In genomic region chr3:49689046-49689886, GRCh38 we compare ENCODE assay signal across 8 cellular contexts. TPM values are rescaled to one million over a fixed set of nuclear protein-coding genes. Genes with fewer than 3 reads are reported as not detected.
A peak's percentile ranks its signal among the peaks of the same experiment; 100 is the strongest.
DNase-seq lines count a peak whose midpoint lies in the region; ATAC-seq and TF ChIP-seq lines count a peak whose summit lies in the region.

TSS of gene MST1 (minus strand) at chr3:49689474. CDS start at chr3:49688691, 783 bp downstream.
TSS of gene RNF123 (plus strand) at chr3:49689557. CDS start at chr3:49691166, 1,609 bp downstream.

- intact Hi-C loops in heart left ventricle (cut with DNase I): no loop called here
- intact Hi-C loops in uterus (cut with DNase I; ENCODE audit: low total_unique reads): no loop called here

- H3K27me3 ChIP-seq in heart left ventricle (no peaks in the 10 kb centered on the region), uterus (no peaks in the 10 kb centered on the region)

- CTCF ChIA-PET in HEK293T (lab: Yijun Ruan, JAX): no interaction called here

- H3K4me1 Mint-ChIP-seq in activated naive CD8-positive, alpha-beta T cell treated with anti-CD3 and anti-CD28 coated beads for 36 hours: peaks cover 23% of the 10 kb centered on the region

- peaks cover 4% of the 10 kb centered on the region for H3K27me3 Mint-ChIP-seq in activated naive CD8-positive, alpha-beta T cell treated with anti-CD3 and anti-CD28 coated beads for 36 hours

- H3K9me3 ChIP-seq in ES-I3 (ENCODE audit: control insufficient read depth, insufficient read depth, low read length) (no peaks in the 10 kb centered on the region), heart left ventricle (no peaks in the 10 kb centered on the region), uterus (no peaks in the 10 kb centered on the region)

- peak within 1 kb of the TSS; percentile 90 for H3K27ac Mint-ChIP-seq in activated naive CD8-positive, alpha-beta T cell treated with anti-CD3 and anti-CD28 coated beads for 36 hours

- 0 to 3% (median 2%) methylated on average over 23 to 63 of the region's 63 CpGs for WGBS in heart left ventricle, 4 donors

- no peaks in the 10 kb centered on the region for H3K9me3 Mint-ChIP-seq in activated naive CD8-positive, alpha-beta T cell treated with anti-CD3 and anti-CD28 coated beads for 36 hours

- no peaks in the 10 kb centered on the region for H3K36me3 Mint-ChIP-seq in activated naive CD8-positive, alpha-beta T cell treated with anti-CD3 and anti-CD28 coated beads for 36 hours

- H3K4me3 ChIP-seq in heart left ventricle: peak within 1 kb of the TSS; percentile 73 to 100 (median 97)
- peak within 1 kb of the TSS; percentile 79 to 84 for H3K4me3 ChIP-seq in uterus

- peak; percentile 90 for DNase-seq in HEK293T (ENCODE audit: extremely low spot score)
- DNase-seq in activated naive CD8-positive, alpha-beta T cell treated with anti-CD3 and anti-CD28 coated beads for 36 hours: peak; percentile 94
- peak; percentile 93 to 96 (median 95) for DNase-seq in heart left ventricle
- DNase-seq in pulmonary artery endothelial cell (ENCODE audit: low read depth, low spot score): peak; percentile 50
- DNase-seq in uterus: peak; percentile 85 to 91
- no peak for DNase-seq in DMS53 (lab: John Stamatoyannopoulos, UW)

- peak in 1 of 2 donors; percentile 72 for TF ChIP-seq POLR2A in heart left ventricle (IDR thresholded peaks at IDR 0.05)
- peak in 1 of 2 donors; percentile 56 for TF ChIP-seq POLR2A in uterus (IDR thresholded peaks at IDR 0.05)

- H3K4me3 Mint-ChIP-seq in activated naive CD8-positive, alpha-beta T cell treated with anti-CD3 and anti-CD28 coated beads for 36 hours: peak within 1 kb of the TSS; percentile 98

- ATAC-seq in heart left ventricle: peak; percentile 46 to 85 (median 78)

- peak within 1 kb of the TSS; percentile 50 to 92 (median 83) for H3K27ac ChIP-seq in heart left ventricle
- H3K27ac ChIP-seq in uterus: peak within 1 kb of the TSS; percentile 40 to 86

- H3K9ac ChIP-seq in ES-I3 (ENCODE audit: low read depth, low read length): peak within 1 kb of the TSS; percentile 98

- POLR2A ChIA-PET in HEK293T (lab: Yijun Ruan, JAX): interaction anchor here (1.0 kb wide), 1 partner anchor 11 kb away, joined by 3 read pairs; no protein-coding TSS in a partner anchor

- no peaks in the 10 kb centered on the region for H3K4me1 ChIP-seq in ES-I3 (ENCODE audit: insufficient read depth, low read length)
- H3K4me1 ChIP-seq in heart left ventricle: peaks cover 5 to 53% (median 25%) of the 10 kb centered on the region in 12 donors
- H3K4me1 ChIP-seq in uterus: peaks cover 0 to 12% of the 10 kb centered on the region in 2 donors

- H3K36me3 ChIP-seq in ES-I3 (ENCODE audit: insufficient read depth, low read length): no peaks in the 10 kb centered on the region
- H3K36me3 ChIP-seq in heart left ventricle: peaks cover 0 to 7% (median 2%) of the 10 kb centered on the region in 9 donors
- no peaks in the 10 kb centered on the region for H3K36me3 ChIP-seq in uterus

- TF ChIP-seq CTCF in heart left ventricle (IDR thresholded peaks at IDR 0.05) (peak in 11 of 12 donors; percentile 12 to 58 (median 42)), uterus (IDR thresholded peaks at IDR 0.05) (peak; percentile 27 to 53 (median 44))

TF ChIP-seq in HEK293T, 16 proteins besides CTCF, POLR2A, EP300 and RAD21:
- TF ChIP-seq ARNT (IDR thresholded peaks at IDR 0.05) (peak; percentile 37; the same call in 1 of the 2 replicates), BHLHE40 (IDR thresholded peaks at IDR 0.05; ENCODE audit: borderline replicate concordance) (no peak), NFRKB (IDR thresholded peaks at IDR 0.05) (no peak), TARDBP (IDR thresholded peaks at IDR 0.05) (no peak), FOXK2 (IDR thresholded peaks at IDR 0.05) (peak; percentile 49; the same call in 1 of the 2 replicates), FOXM1 (IDR thresholded peaks at IDR 0.05; ENCODE audit: borderline replicate concordance) (0 out of 2 replicates have a peak, but pooled peaks have one; percentile 53), L3MBTL2 (conservative IDR thresholded peaks at IDR 0.05) (0 out of 2 replicates have a peak, but pooled peaks have one; percentile 14)
- TF ChIP-seq, protein P1, sequence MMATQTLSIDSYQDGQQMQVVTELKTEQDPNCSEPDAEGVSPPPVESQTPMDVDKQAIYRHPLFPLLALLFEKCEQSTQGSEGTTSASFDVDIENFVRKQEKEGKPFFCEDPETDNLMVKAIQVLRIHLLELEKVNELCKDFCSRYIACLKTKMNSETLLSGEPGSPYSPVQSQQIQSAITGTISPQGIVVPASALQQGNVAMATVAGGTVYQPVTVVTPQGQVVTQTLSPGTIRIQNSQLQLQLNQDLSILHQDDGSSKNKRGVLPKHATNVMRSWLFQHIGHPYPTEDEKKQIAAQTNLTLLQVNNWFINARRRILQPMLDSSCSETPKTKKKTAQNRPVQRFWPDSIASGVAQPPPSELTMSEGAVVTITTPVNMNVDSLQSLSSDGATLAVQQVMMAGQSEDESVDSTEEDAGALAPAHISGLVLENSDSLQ (IDR thresholded peaks at IDR 0.05): no peak

TF ChIP-seq in PFSK-1, 5 proteins besides CTCF, POLR2A, EP300 and RAD21:
- TF ChIP-seq FOXP2 (optimal IDR thresholded peaks at IDR 0.05; ENCODE audit: borderline replicate concordance, extremely low read depth, extremely low read length, insufficient read depth) (no peak), SIN3A (IDR thresholded peaks at IDR 0.05; ENCODE audit: borderline replicate concordance, insufficient read depth, low read length) (peak; percentile 58; the same call in 1 of the 2 replicates), TAF1 (IDR thresholded peaks at IDR 0.05; ENCODE audit: borderline replicate concordance, insufficient read depth, low read length) (peak; percentile 62; the same call in 1 of the 2 replicates), POLR2AphosphoS5 (IDR thresholded peaks at IDR 0.05; ENCODE audit: low read depth, low read length) (peak; percentile 78)
- TF ChIP-seq, protein P2, sequence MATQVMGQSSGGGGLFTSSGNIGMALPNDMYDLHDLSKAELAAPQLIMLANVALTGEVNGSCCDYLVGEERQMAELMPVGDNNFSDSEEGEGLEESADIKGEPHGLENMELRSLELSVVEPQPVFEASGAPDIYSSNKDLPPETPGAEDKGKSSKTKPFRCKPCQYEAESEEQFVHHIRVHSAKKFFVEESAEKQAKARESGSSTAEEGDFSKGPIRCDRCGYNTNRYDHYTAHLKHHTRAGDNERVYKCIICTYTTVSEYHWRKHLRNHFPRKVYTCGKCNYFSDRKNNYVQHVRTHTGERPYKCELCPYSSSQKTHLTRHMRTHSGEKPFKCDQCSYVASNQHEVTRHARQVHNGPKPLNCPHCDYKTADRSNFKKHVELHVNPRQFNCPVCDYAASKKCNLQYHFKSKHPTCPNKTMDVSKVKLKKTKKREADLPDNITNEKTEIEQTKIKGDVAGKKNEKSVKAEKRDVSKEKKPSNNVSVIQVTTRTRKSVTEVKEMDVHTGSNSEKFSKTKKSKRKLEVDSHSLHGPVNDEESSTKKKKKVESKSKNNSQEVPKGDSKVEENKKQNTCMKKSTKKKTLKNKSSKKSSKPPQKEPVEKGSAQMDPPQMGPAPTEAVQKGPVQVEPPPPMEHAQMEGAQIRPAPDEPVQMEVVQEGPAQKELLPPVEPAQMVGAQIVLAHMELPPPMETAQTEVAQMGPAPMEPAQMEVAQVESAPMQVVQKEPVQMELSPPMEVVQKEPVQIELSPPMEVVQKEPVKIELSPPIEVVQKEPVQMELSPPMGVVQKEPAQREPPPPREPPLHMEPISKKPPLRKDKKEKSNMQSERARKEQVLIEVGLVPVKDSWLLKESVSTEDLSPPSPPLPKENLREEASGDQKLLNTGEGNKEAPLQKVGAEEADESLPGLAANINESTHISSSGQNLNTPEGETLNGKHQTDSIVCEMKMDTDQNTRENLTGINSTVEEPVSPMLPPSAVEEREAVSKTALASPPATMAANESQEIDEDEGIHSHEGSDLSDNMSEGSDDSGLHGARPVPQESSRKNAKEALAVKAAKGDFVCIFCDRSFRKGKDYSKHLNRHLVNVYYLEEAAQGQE (IDR thresholded peaks at IDR 0.05; ENCODE audit: insufficient read depth in 1 of 2, low read depth in 2 of 2, low read length in 2 of 2): peak in 1 of 2 experiments; percentile 55; a peak in 1 of 4 replicates

RNA-seq across cellular contexts. Expression of gene MST1, which starts in this region (rescaled TPM):
- polyA plus RNA-seq in PFSK-1 (2012; ENCODE audit: insufficient read length, low read depth): 16.6 TPM
- total RNA-seq in activated naive CD8-positive, alpha-beta T cell treated with anti-CD3 and anti-CD28 coated beads for 36 hours: 1 to 10 TPM; 6.7 to 8.4 TPM
- total RNA-seq in heart left ventricle: 10 to 100 TPM in 1 of 9 donors, 1 to 10 TPM in 8; 1.8 to 29.4 (median 3.2) TPM
- 1 to 10 TPM; 2.0 to 4.4 TPM for polyA plus RNA-seq in heart left ventricle
- total RNA-seq in pulmonary artery endothelial cell: 2.2 and 2.8 TPM in 2 replicates
- 10 to 100 TPM in 2 of 4 donors, 1 to 10 TPM in 1, not detected in 1; 5.1 to 11.5 (median 10.4) TPM for total RNA-seq in uterus

RNA-seq across cellular contexts. Expression of gene RNF123, which starts in this region (rescaled TPM):
- 42.9 TPM for polyA plus RNA-seq in PFSK-1 (2012; ENCODE audit: insufficient read length, low read depth)
- 10 to 100 TPM; 32.4 to 35.5 TPM for total RNA-seq in activated naive CD8-positive, alpha-beta T cell treated with anti-CD3 and anti-CD28 coated beads for 36 hours
- total RNA-seq in heart left ventricle (10 to 100 TPM; 44.6 to 61.4 (median 49.5) TPM), pulmonary artery endothelial cell (20.4 and 25.6 TPM in 2 replicates), uterus (10 to 100 TPM; 10.9 to 47.3 (median 25.3) TPM)
- 10 to 100 TPM; 27.7 to 28.5 TPM for polyA plus RNA-seq in heart left ventricle
